Comparison of ENCODE assay signal across 8 cellular contexts in genomic region chr20:50113420-50114224, GRCh38. TPM values are rescaled to one million over a fixed set of nuclear protein-coding genes. Genes with fewer than 3 reads are reported as not detected.
DNase-seq lines count a peak whose midpoint lies in the region; ATAC-seq and TF ChIP-seq lines count a peak whose summit lies in the region.

No MANE protein-coding gene starts in this region.

- H3K4me3 ChIP-seq in ascending aorta (peak overlapping the region; percentile 92 to 97), right lobe of liver (peak overlapping the region; percentile 89 to 99 (median 98)), transverse colon (peak overlapping the region; percentile 16 to 100 (median 98))

- H3K4me1 ChIP-seq in ascending aorta (peaks cover 5 to 48% of the 10 kb centered on the region in 2 donors), right lobe of liver (peaks cover 0 to 48% (median 25%) of the 10 kb centered on the region in 4 donors), transverse colon (peaks cover 44 to 62% (median 58%) of the 10 kb centered on the region in 4 donors)

- CTCF ChIA-PET in activated naive CD4-positive, alpha-beta T cell treated with anti-CD3 and anti-CD28 coated beads, Interleukin-2, amount 10 ng/mL, durations not matched to agents 7 days and 5 days (lab: Charles Lee) = interaction anchor here (1.0 to 1.5 kb wide), 5 partner anchors 20 to 65 kb away, joined by 3 to 5 read pairs (median 4); no protein-coding TSS in a partner anchor

- no peaks in the 10 kb centered on the region for H3K9me3 Mint-ChIP-seq in activated naive CD4-positive, alpha-beta T cell treated with anti-CD3 and anti-CD28 coated beads, Interleukin-2, amount 10 ng/mL, durations not matched to agents 7 days and 5 days

- H3K27me3 ChIP-seq in ascending aorta = no peaks in the 10 kb centered on the region
- no peaks in the 10 kb centered on the region for H3K27me3 ChIP-seq in right lobe of liver
- no peaks in the 10 kb centered on the region for H3K27me3 ChIP-seq in transverse colon

- peak overlapping the region; percentile 94 to 97 for H3K27ac ChIP-seq in ascending aorta
- H3K27ac ChIP-seq in right lobe of liver = peak overlapping the region; percentile 94 to 97 (median 95)
- H3K27ac ChIP-seq in transverse colon = peak overlapping the region; percentile 91 to 99 (median 98)

- H3K4me3 Mint-ChIP-seq in activated naive CD4-positive, alpha-beta T cell treated with anti-CD3 and anti-CD28 coated beads, Interleukin-2, amount 10 ng/mL, durations not matched to agents 7 days and 5 days = peak overlapping the region; percentile 89

- DNase-seq in activated naive CD4-positive, alpha-beta T cell treated with anti-CD3 and anti-CD28 coated beads, Interleukin-2, amount 10 ng/mL, durations not matched to agents 7 days and 5 days = no peak
- no peak for DNase-seq in activated naive CD4-positive, alpha-beta T cell treated with Interleukin-2 at 50 U/mL for 16 hours
- DNase-seq in ascending aorta (ENCODE audit: low spot score in 2 of 2) = peak in 1 of 2 donors; percentile 21
- DNase-seq in right lobe of liver = no peak
- no peak for DNase-seq in transverse colon
- no peak for DNase-seq in effector CD4-positive, alpha-beta T cell
- no peak for DNase-seq in NCI-H2107 (lab: John Stamatoyannopoulos, UW)
- DNase-seq in ACHN = no peak

- in situ Hi-C loops in transverse colon (cut with MboI; ENCODE audit: low pct_ligation_motif_present in 1 of 4, low pct_unique_long_range_greater_than_20kb in 1 of 4, low sequenced_read_pairs in 3 of 4) (no loop called here), ACHN (cut with HindIII; ENCODE audit: low pct_ligation_motif_present, low pct_unique_long_range_greater_than_20kb, low sequenced_read_pairs) (no loop called here)

- ATAC-seq in right lobe of liver = no peak

- H3K9me3 ChIP-seq in ascending aorta (no peaks in the 10 kb centered on the region), right lobe of liver (no peaks in the 10 kb centered on the region), transverse colon (no peaks in the 10 kb centered on the region)

- TF ChIP-seq CTCF in ascending aorta (IDR thresholded peaks at IDR 0.05) (no peak), right lobe of liver (IDR thresholded peaks at IDR 0.05) (no peak), transverse colon (IDR thresholded peaks at IDR 0.05) (no peak)

- H3K27ac Mint-ChIP-seq in activated naive CD4-positive, alpha-beta T cell treated with anti-CD3 and anti-CD28 coated beads, Interleukin-2, amount 10 ng/mL, durations not matched to agents 7 days and 5 days = peak overlapping the region; percentile 96

- intact Hi-C loops in ascending aorta (cut with DNase I) (no loop called here), right lobe of liver (cut with DNase I) (no loop called here), transverse colon (cut with DNase I; ENCODE audit: low total_unique reads) (no loop called here)

- 8% methylated on average over 10 of the region's 11 CpGs for WGBS in right lobe of liver (ENCODE audit: insufficient coverage, low coverage, low lambda C conversion rate, missing lambda C conversion rate)
- 10 to 11% methylated on average over 9 to 11 of the region's 11 CpGs for WGBS in transverse colon (ENCODE audit: low coverage in 1 of 2), 2 donors

- no peak for TF ChIP-seq EP300 in transverse colon (IDR thresholded peaks at IDR 0.05; ENCODE audit: low read depth)

- peaks cover 72% of the 10 kb centered on the region for H3K4me1 Mint-ChIP-seq in activated naive CD4-positive, alpha-beta T cell treated with anti-CD3 and anti-CD28 coated beads, Interleukin-2, amount 10 ng/mL, durations not matched to agents 7 days and 5 days

- H3K36me3 Mint-ChIP-seq in activated naive CD4-positive, alpha-beta T cell treated with anti-CD3 and anti-CD28 coated beads, Interleukin-2, amount 10 ng/mL, durations not matched to agents 7 days and 5 days = peaks cover 23% of the 10 kb centered on the region

- no peaks in the 10 kb centered on the region for H3K27me3 Mint-ChIP-seq in activated naive CD4-positive, alpha-beta T cell treated with anti-CD3 and anti-CD28 coated beads, Interleukin-2, amount 10 ng/mL, durations not matched to agents 7 days and 5 days

- no peaks in the 10 kb centered on the region for H3K36me3 ChIP-seq in ascending aorta
- H3K36me3 ChIP-seq in right lobe of liver = no peaks in the 10 kb centered on the region
- no peaks in the 10 kb centered on the region for H3K36me3 ChIP-seq in transverse colon

- no peak for TF ChIP-seq POLR2A in right lobe of liver (IDR thresholded peaks at IDR 0.05)
- no peak for TF ChIP-seq POLR2A in transverse colon (IDR thresholded peaks at IDR 0.05)

RNA-seq across cellular contexts. Expression of gene UBE2V1, which starts 0.7 kb away (rescaled TPM):
- total RNA-seq in ascending aorta = 39.4 TPM
- total RNA-seq in right lobe of liver = 10 to 100 TPM; 38.2 to 49.4 (median 44.3) TPM
- total RNA-seq in transverse colon = 100 to 1,000 TPM in 1 of 4 donors, 10 to 100 TPM in 3; 23.7 to 104 (median 62.8) TPM

RNA-seq across cellular contexts. Expression of gene PEDS1, which starts 39.9 kb away (rescaled TPM):
- 23.9 TPM for total RNA-seq in ascending aorta
- 10 to 100 TPM in 5 of 6 experiments, 1 to 10 TPM in 1; 6.9 to 25.3 (median 13.7) TPM for total RNA-seq in right lobe of liver
- total RNA-seq in transverse colon = 10 to 100 TPM in 3 of 4 donors, 1 to 10 TPM in 1; 9.6 to 30.9 (median 23.2) TPM
